1 cellular context compared by ENCODE assay signal in the genomic region with DNA sequence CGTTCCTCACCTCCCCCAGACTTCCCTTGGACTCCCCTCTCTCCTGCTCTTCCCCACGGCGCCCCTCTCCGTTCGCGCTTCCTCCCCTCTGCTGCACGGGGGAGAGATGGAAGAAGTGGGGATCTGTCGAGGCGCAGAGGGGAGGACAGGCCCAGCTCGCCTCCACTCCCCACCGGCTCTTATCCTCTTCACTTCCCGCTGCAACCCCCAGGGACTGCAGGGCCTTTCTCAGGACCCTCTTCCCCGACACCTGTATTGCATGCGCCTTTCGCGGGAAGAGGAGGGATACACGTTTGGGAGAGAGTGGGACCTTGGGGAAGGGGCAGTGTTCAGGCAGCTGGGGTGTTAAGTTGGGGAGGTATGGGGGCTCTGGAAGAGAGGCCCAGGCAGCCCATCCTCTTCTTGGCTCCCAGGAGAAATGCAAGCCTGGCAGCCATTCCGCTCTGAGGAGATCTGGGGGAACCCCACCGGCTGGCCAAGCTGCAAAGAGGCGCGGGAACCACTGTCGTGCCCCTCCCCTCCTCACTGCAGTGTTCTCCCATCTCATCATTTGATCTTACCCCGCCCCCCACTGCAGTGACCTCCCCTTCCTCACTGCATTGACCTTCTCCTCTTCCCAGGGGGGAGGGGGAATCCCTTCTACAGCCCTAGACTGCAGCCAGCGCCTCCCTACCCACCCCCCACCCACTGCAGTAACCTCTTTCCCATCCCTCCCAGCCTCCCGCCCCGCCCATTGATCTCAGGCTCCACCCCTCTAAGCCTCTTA.
A peak's percentile ranks its signal among the peaks of the same experiment; 100 is the strongest.
TF ChIP-seq lines count a peak whose summit lies in the region.

No MANE protein-coding gene starts in this region.

TF ChIP-seq in K562, 482 proteins besides CTCF, POLR2A, EP300 and RAD21:
- TF ChIP-seq TAF15 (IDR thresholded peaks at IDR 0.05; ENCODE audit: low read depth, low read length) = no peak
- TF ChIP-seq ARID1B (IDR thresholded peaks at IDR 0.05) = no peak
- TF ChIP-seq MXI1 (IDR thresholded peaks at IDR 0.05; ENCODE audit: low read depth, low read length) = no peak
- TF ChIP-seq, protein P1, sequence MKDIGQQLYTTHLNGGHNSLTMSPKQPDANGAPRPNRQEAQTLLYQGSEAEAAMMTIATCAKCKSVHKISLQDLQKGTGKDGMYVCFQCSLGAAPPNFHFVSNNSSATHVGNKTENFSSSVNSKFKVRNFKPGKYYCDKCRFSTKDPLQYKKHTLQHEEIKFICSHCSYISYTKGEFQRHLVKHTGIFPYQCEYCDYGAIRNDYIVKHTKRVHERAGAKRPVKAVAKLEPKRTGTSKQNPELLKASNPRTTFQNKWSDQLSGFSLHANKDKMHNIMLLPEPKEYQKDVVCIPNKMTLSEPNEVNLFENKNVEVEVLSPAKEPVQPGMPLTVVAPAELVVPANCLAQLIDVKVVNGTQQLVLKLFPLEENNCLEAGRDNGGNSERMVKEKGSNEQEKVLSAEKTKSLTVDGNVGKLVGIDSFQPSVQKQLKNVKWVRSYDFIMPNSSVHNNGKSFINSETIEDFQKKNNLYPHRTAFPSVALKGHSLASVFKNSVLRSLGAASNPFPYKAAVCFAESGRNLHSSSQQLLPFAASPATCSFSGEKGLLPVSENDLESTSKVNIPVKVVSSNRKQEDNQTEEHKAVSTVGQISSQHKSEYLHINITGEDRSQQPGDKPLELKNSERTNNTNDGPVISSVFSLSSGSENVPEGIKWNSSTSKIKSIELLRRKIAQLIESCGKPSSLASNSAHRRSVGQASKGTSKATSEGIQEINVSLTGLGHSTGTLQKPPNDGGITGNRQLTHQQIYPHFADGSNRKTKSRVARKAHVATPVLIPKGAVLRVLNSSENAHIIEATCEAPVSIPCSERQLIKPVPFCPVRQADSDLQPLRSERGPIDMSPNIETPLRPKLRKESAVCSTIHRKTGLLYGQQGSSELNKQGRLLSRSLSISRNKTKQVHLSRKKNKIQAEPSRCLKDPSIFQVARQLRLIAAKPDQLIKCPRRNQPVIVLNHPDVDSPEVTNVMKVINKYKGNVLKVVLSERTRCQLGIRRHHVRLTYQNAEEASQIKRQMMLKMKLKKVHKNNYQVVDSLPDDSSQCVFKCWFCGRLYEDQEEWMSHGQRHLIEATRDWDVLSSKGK (CRISPR knock-in tag; IDR thresholded peaks at IDR 0.05) = no peak
- no peak for TF ChIP-seq KDM4B (IDR thresholded peaks at IDR 0.05; ENCODE audit: borderline replicate concordance in 2 of 2, low read depth in 1 of 2)
- no peak for TF ChIP-seq ARHGAP35 (IDR thresholded peaks at IDR 0.05; ENCODE audit: partially characterized antibody)
- no peak for TF ChIP-seq ZNF12 (CRISPR knock-in tag; IDR thresholded peaks at IDR 0.05)
- no peak for TF ChIP-seq TAL1 (IDR thresholded peaks at IDR 0.05)
- TF ChIP-seq, protein P2, sequence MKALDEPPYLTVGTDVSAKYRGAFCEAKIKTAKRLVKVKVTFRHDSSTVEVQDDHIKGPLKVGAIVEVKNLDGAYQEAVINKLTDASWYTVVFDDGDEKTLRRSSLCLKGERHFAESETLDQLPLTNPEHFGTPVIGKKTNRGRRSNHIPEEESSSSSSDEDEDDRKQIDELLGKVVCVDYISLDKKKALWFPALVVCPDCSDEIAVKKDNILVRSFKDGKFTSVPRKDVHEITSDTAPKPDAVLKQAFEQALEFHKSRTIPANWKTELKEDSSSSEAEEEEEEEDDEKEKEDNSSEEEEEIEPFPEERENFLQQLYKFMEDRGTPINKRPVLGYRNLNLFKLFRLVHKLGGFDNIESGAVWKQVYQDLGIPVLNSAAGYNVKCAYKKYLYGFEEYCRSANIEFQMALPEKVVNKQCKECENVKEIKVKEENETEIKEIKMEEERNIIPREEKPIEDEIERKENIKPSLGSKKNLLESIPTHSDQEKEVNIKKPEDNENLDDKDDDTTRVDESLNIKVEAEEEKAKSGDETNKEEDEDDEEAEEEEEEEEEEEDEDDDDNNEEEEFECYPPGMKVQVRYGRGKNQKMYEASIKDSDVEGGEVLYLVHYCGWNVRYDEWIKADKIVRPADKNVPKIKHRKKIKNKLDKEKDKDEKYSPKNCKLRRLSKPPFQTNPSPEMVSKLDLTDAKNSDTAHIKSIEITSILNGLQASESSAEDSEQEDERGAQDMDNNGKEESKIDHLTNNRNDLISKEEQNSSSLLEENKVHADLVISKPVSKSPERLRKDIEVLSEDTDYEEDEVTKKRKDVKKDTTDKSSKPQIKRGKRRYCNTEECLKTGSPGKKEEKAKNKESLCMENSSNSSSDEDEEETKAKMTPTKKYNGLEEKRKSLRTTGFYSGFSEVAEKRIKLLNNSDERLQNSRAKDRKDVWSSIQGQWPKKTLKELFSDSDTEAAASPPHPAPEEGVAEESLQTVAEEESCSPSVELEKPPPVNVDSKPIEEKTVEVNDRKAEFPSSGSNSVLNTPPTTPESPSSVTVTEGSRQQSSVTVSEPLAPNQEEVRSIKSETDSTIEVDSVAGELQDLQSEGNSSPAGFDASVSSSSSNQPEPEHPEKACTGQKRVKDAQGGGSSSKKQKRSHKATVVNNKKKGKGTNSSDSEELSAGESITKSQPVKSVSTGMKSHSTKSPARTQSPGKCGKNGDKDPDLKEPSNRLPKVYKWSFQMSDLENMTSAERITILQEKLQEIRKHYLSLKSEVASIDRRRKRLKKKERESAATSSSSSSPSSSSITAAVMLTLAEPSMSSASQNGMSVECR (CRISPR knock-in tag; IDR thresholded peaks at IDR 0.05) = no peak
- TF ChIP-seq, protein P3, sequence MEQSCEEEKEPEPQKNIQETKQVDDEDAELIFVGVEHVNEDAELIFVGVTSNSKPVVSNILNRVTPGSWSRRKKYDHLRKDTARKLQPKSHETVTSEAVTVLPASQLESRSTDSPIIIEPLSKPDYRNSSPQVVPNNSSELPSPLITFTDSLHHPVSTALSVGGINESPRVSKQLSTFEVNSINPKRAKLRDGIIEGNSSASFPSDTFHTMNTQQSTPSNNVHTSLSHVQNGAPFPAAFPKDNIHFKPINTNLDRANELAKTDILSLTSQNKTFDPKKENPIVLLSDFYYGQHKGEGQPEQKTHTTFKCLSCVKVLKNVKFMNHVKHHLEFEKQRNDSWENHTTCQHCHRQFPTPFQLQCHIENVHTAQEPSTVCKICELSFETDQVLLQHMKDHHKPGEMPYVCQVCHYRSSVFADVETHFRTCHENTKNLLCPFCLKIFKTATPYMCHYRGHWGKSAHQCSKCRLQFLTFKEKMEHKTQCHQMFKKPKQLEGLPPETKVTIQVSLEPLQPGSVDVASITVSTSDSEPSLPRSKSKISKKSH (CRISPR knock-in tag; IDR thresholded peaks at IDR 0.05) = no peak
- no peak for TF ChIP-seq SAFB2 (IDR thresholded peaks at IDR 0.05; ENCODE audit: borderline replicate concordance, low read depth, low read length, severe bottlenecking)
- TF ChIP-seq GATA2 (CRISPR knock-in tag; IDR thresholded peaks at IDR 0.05) = 0 out of 2 replicates have a peak, but pooled peaks have one; percentile 34
- TF ChIP-seq, protein P4, sequence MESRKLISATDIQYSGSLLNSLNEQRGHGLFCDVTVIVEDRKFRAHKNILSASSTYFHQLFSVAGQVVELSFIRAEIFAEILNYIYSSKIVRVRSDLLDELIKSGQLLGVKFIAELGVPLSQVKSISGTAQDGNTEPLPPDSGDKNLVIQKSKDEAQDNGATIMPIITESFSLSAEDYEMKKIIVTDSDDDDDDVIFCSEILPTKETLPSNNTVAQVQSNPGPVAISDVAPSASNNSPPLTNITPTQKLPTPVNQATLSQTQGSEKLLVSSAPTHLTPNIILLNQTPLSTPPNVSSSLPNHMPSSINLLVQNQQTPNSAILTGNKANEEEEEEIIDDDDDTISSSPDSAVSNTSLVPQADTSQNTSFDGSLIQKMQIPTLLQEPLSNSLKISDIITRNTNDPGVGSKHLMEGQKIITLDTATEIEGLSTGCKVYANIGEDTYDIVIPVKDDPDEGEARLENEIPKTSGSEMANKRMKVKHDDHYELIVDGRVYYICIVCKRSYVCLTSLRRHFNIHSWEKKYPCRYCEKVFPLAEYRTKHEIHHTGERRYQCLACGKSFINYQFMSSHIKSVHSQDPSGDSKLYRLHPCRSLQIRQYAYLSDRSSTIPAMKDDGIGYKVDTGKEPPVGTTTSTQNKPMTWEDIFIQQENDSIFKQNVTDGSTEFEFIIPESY (CRISPR knock-in tag; IDR thresholded peaks at IDR 0.05) = peak; percentile 5; the same call in 1 of the 2 replicates
- TF ChIP-seq, protein P5, sequence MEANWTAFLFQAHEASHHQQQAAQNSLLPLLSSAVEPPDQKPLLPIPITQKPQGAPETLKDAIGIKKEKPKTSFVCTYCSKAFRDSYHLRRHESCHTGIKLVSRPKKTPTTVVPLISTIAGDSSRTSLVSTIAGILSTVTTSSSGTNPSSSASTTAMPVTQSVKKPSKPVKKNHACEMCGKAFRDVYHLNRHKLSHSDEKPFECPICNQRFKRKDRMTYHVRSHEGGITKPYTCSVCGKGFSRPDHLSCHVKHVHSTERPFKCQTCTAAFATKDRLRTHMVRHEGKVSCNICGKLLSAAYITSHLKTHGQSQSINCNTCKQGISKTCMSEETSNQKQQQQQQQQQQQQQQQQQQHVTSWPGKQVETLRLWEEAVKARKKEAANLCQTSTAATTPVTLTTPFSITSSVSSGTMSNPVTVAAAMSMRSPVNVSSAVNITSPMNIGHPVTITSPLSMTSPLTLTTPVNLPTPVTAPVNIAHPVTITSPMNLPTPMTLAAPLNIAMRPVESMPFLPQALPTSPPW (CRISPR knock-in tag; IDR thresholded peaks at IDR 0.05) = peak; percentile 46; the same call in 1 of the 2 replicates
